In genomic region chr6:78867370-78868040, GRCh38 we compare ENCODE assay signal across 8 cellular contexts. TPM values are rescaled to one million over a fixed set of nuclear protein-coding genes. Genes with fewer than 3 reads are reported as not detected.
DNase-seq lines count a peak whose midpoint lies in the region; ATAC-seq and TF ChIP-seq lines count a peak whose summit lies in the region.

Gene IRAK1BP1 (plus strand): TSS chr6:78867551. CDS start chr6:78867577, 26 bp downstream.

- H3K4me3 ChIP-seq in AG09309 (ENCODE audit: control insufficient read depth, low read depth, low read length) = peak within 1 kb of the TSS; percentile 98

- no peak for TF ChIP-seq CTCF in AG09309 (IDR thresholded peaks at IDR 0.05; ENCODE audit: control insufficient read depth, insufficient read depth, low read depth, low read length, missing control alignments)

- DNase-seq in AG09309 (ENCODE audit: low read depth) (peak; percentile 13), NCI-H226 (peak; percentile 72), cerebellum (ENCODE audit: low spot score) (peak; percentile 76), kidney glomerular epithelial cell (lab: John Stamatoyannopoulos, UW) (peak; percentile 86)
- peak; percentile 34 to 56 for DNase-seq in stimulated activated CD4-positive, alpha-beta T cell treated with anti-CD3 and anti-CD28 coated beads, Interleukin-1b, Interleukin-23, amount 100 ng/mL, for 1 hour (ENCODE audit: low read depth in 2 of 2)

- ATAC-seq in GM18907 (IDR thresholded peaks at IDR 0.05; ENCODE audit: unreplicated experiment) = peak; percentile 98
- ATAC-seq in HG03139 (IDR thresholded peaks at IDR 0.05; ENCODE audit: unreplicated experiment) = peak; percentile 95
- ATAC-seq in activated CD4-positive, CD25-positive, alpha-beta regulatory T cell treated with anti-CD3 and anti-CD28 coated beads, Interleukin-2, amount 50 U/mL, for 24 hours = peak; percentile 96 to 98

RNA-seq across cellular contexts. Expression of gene IRAK1BP1, which starts in this region (rescaled TPM):
- total RNA-seq in cerebellum = 40.5 TPM

Comparison
In these comparisons a context has a peak if more than half of its experiments do, and no peak if none do; other contexts are left out.
1. Peak in every context shown above with its lines: DNase-seq, ATAC-seq and H3K4me3 ChIP-seq.
2. DNase-seq: peak in every context shown above with its lines; median percentile 86 in kidney glomerular epithelial cell; 76 in cerebellum; 72 in NCI-H226; 45 in stimulated activated CD4-positive, alpha-beta T cell treated with anti-CD3 and anti-CD28 coated beads, Interleukin-1b, Interleukin-23, amount 100 ng/mL, for 1 hour; 13 in AG09309.